ENCODE assay signal across 14 cellular contexts in the genomic region with DNA sequence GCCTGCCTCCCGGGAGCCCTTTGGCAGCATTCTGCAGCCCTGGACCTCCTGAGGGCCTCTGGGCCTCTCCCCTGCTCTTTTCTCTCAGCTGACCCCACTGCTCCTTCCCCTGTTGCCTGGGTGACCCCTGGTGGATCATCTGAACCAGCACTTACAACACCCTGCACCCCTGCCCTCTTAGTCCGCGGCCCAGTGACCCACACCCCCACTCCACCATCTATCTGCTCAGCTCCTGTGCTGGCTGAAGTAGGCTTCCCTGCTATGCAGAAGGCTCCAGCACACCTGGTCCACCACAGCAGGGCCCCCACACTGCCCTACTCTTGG.
DNase-seq lines count a peak whose midpoint lies in the region; ATAC-seq, FAIRE-seq and TF ChIP-seq lines count a peak whose summit lies in the region.
"Had no signal": no experiment of that assay in that cellular context is flagged by ENCODE, and none has a peak within 500 bp of the region (broad histone marks: within the 10 kb centered on the region; RNA-seq: fewer than 3 reads in every experiment).

No MANE protein-coding gene starts in this region.

- no peaks in the 10 kb centered on the region for H3K4me1 Mint-ChIP-seq in activated CD4-positive, alpha-beta T cell treated with anti-CD3 and anti-CD28 coated beads, Interleukin-2, amount 10 ng/mL, durations not matched to agents 7 days and 5 days
- H3K4me1 Mint-ChIP-seq: B cell; CD4-positive, CD25-positive, alpha-beta regulatory T cell had no signal

- POLR2A ChIA-PET in K562 (lab: Yijun Ruan, JAX), result no interaction called here
- POLR2A ChIA-PET in activated CD4-positive, alpha-beta T cell treated with anti-CD3 and anti-CD28 coated beads, Interleukin-2, amount 10 ng/mL, durations not matched to agents 7 days and 5 days (lab: Charles Lee), result no interaction called here

- TF ChIP-seq CTCF in K562 (IDR thresholded peaks at IDR 0.05 in 2 of 3, conservative IDR thresholded peaks at IDR 0.05 in 1 of 3; ENCODE audit: insufficient read depth in 2 of 3, low read depth in 1 of 3, low read length in 3 of 3) (no peak), upper lobe of right lung (IDR thresholded peaks at IDR 0.05) (no peak)

- H3K36me3 ChIP-seq in K562 (ENCODE audit: control insufficient read depth, insufficient read depth, low read length), result no peaks in the 10 kb centered on the region
- no peaks in the 10 kb centered on the region for H3K36me3 ChIP-seq in upper lobe of right lung
- H3K36me3 ChIP-seq: HAP-1 had no signal

- in situ Hi-C loops in K562 (cut with MboI), result loop anchor here (10.0 kb wide), 2 partner anchors 1674 to 1794 kb away; no protein-coding TSS in a partner anchor

- no peak for TF ChIP-seq EP300 in K562 (IDR thresholded peaks at IDR 0.05; ENCODE audit: low read length)

- 0 out of 2 replicates have a peak, but pooled peaks cover 4% of the 10 kb centered on the region for H4K20me1 ChIP-seq in K562 (replicated peaks; ENCODE audit: control insufficient read depth, insufficient read depth, low read length)

- H3K4me1 ChIP-seq in K562 (replicated peaks in 1 of 2; ENCODE audit: control insufficient read depth in 2 of 2, insufficient read depth in 2 of 2, low read length in 2 of 2), result no peaks in the 10 kb centered on the region
- H3K4me1 ChIP-seq in upper lobe of right lung, result no peaks in the 10 kb centered on the region
- H3K4me1 ChIP-seq: HAP-1 had no signal

- H3K9me3 ChIP-seq in K562 (replicated peaks; ENCODE audit: control insufficient read depth, insufficient read depth, low read depth, low read length) (no peaks in the 10 kb centered on the region), upper lobe of right lung (no peaks in the 10 kb centered on the region)
- H3K9me3 ChIP-seq: HAP-1 had no signal

- BruUV-seq in K562 (replicated peaks; lab: Mats Ljungman, UMichigan), result no TSS peak

- H3K9ac ChIP-seq in K562 (ENCODE audit: insufficient read depth in 1 of 2, low read depth in 2 of 2, low read length in 2 of 2), result no peak overlapping the region

- no peak overlapping the region for H2AFZ ChIP-seq in K562 (ENCODE audit: low read depth, low read length)

- intact Hi-C loops in Right ventricle myocardium superior (cut with DNase I), result no loop called here
- intact Hi-C loops in left cardiac atrium (cut with DNase I), result loop anchor here in 1 of 2 donors (10.0 kb wide), 1 partner anchor 1774 kb away; no protein-coding TSS in a partner anchor
- intact Hi-C loops in K562 (cut with micrococcal nuclease), result loop anchor here (2.0 kb wide), 1 partner anchor 1776 kb away; no protein-coding TSS in a partner anchor
- intact Hi-C loops in upper lobe of right lung (cut with DNase I), result no loop called here

- no peaks in the 10 kb centered on the region for H3K36me3 Mint-ChIP-seq in activated CD4-positive, alpha-beta T cell treated with anti-CD3 and anti-CD28 coated beads, Interleukin-2, amount 10 ng/mL, durations not matched to agents 7 days and 5 days (ENCODE audit: low read depth)
- H3K36me3 Mint-ChIP-seq: CD4-positive, CD25-positive, alpha-beta regulatory T cell had no signal

- H3K79me2 ChIP-seq in K562 (ENCODE audit: control insufficient read depth, insufficient read depth, low read length), result no peaks in the 10 kb centered on the region

- no peak overlapping the region for H3K4me2 ChIP-seq in K562 (ENCODE audit: insufficient read depth, low read length)

- no peaks in the 10 kb centered on the region for H3K9me1 ChIP-seq in K562 (ENCODE audit: control insufficient read depth, insufficient read depth, low read length)

- no peaks in the 10 kb centered on the region for H3K9me3 Mint-ChIP-seq in activated CD4-positive, alpha-beta T cell treated with anti-CD3 and anti-CD28 coated beads, Interleukin-2, amount 10 ng/mL, durations not matched to agents 7 days and 5 days

- TF ChIP-seq RAD21 in K562 (CRISPR knock-in tag; conservative IDR thresholded peaks at IDR 0.05 in 1 of 2, IDR thresholded peaks at IDR 0.05 in 1 of 2), result no peak

- FAIRE-seq in K562 (lab: Jason Lieb, UNC), result no peak

- H3K27ac ChIP-seq in K562 (ENCODE audit: extremely low read depth, low read depth, low read length), result no peak overlapping the region
- H3K27ac ChIP-seq in upper lobe of right lung, result no peak overlapping the region
- H3K27ac ChIP-seq: HL-60 had no signal

- ATAC-seq in Right ventricle myocardium superior (ENCODE audit: poor library complexity) (peak; percentile 20), left cardiac atrium (no peak), GM18511 (IDR thresholded peaks at IDR 0.05; ENCODE audit: unreplicated experiment) (peak; percentile 8), K562 (peak; percentile 55), upper lobe of right lung (peak; percentile 29), GM21526 (IDR thresholded peaks at IDR 0.05; ENCODE audit: low FRiP score, unreplicated experiment) (no peak)

- WGBS in K562 (ENCODE audit: insufficient coverage, low coverage, missing lambda C conversion rate), result 0% methylated on average over 3 of the region's 3 CpGs

- CTCF ChIA-PET in K562 (lab: Yijun Ruan, JAX; ENCODE audit: low intra/inter-chr PET ratio), result interaction anchor here (0.5 kb wide), 1 partner anchor 14 kb away, joined by 5 read pairs; no protein-coding TSS in a partner anchor
- CTCF ChIA-PET in activated CD4-positive, alpha-beta T cell treated with anti-CD3 and anti-CD28 coated beads, Interleukin-2, amount 10 ng/mL, durations not matched to agents 7 days and 5 days (lab: Charles Lee), result no interaction called here

- H3K4me3 Mint-ChIP-seq in activated CD4-positive, alpha-beta T cell treated with anti-CD3 and anti-CD28 coated beads, Interleukin-2, amount 10 ng/mL, durations not matched to agents 7 days and 5 days, result no peak overlapping the region
- H3K4me3 Mint-ChIP-seq: B cell; CD4-positive, CD25-positive, alpha-beta regulatory T cell had no signal

- H3K27ac Mint-ChIP-seq in activated CD4-positive, alpha-beta T cell treated with anti-CD3 and anti-CD28 coated beads, Interleukin-2, amount 10 ng/mL, durations not matched to agents 7 days and 5 days, result no peak overlapping the region
- H3K27ac Mint-ChIP-seq: B cell; CD4-positive, CD25-positive, alpha-beta regulatory T cell had no signal

- H3K4me3 ChIP-seq in K562, result no peak overlapping the region
- no peak overlapping the region for H3K4me3 ChIP-seq in upper lobe of right lung
- H3K4me3 ChIP-seq: HAP-1 had no signal

- peaks cover 5% of the 10 kb centered on the region for H3K27me3 Mint-ChIP-seq in activated CD4-positive, alpha-beta T cell treated with anti-CD3 and anti-CD28 coated beads, Interleukin-2, amount 10 ng/mL, durations not matched to agents 7 days and 5 days

- no peak for DNase-seq in Right ventricle myocardium superior
- no peak for DNase-seq in left cardiac atrium
- no peak for DNase-seq in K562 (ENCODE audit: extremely low read depth in 1 of 4, low spot score in 3 of 4)
- no peak for DNase-seq in upper lobe of right lung
- DNase-seq in activated CD4-positive, alpha-beta T cell treated with anti-CD3 and anti-CD28 coated beads, Interleukin-2, amount 10 ng/mL, durations not matched to agents 7 days and 5 days, result no peak
- DNase-seq: GF-D8, NCI-H1436 treated with DMSO at 0.1 percent for 48 hours, SHP77 treated with DMSO at 0.1 percent for 48 hours had no signal

- TF ChIP-seq POLR2A in K562 (conservative IDR thresholded peaks at IDR 0.05), result no peak

- H3K27me3 ChIP-seq in K562 (ENCODE audit: control insufficient read depth in 2 of 2, insufficient read depth in 2 of 2, low read length in 2 of 2), result 0 out of 5 replicates have a peak, but pooled peaks cover 0 to 5% of the 10 kb centered on the region in 2 experiments
- H3K27me3 ChIP-seq in upper lobe of right lung, result no peaks in the 10 kb centered on the region

TF ChIP-seq in K562, 482 proteins besides CTCF, POLR2A, EP300 and RAD21:
- TF ChIP-seq RBFOX2 (IDR thresholded peaks at IDR 0.05; ENCODE audit: low read depth, low read length) (no peak), CREM (IDR thresholded peaks at IDR 0.05; ENCODE audit: low read depth) (no peak), POU5F1 (IDR thresholded peaks at IDR 0.05; ENCODE audit: borderline replicate concordance, low read depth, low read length, partially characterized antibody) (no peak), ZSCAN29 (IDR thresholded peaks at IDR 0.05) (no peak), CHD4 (IDR thresholded peaks at IDR 0.05; ENCODE audit: insufficient read depth, insufficient replicate concordance, low read depth, low read length, poor library complexity, severe bottlenecking) (no peak), POLR2B (IDR thresholded peaks at IDR 0.05; ENCODE audit: low read depth, partially characterized antibody) (no peak)

Comparison
In these comparisons a context has a peak if more than half of its experiments do, and no peak if none do; other contexts are left out.
1. ATAC-seq: peak in Right ventricle myocardium superior (single experiment), GM18511 (single experiment), K562 (single experiment) and upper lobe of right lung (single experiment); none in left cardiac atrium (0 of 2) and GM21526 (single experiment).